19 cellular contexts compared by ENCODE assay signal in genomic region chr6:107246249-107246971, GRCh38.
"Had no signal": no experiment of that assay in that cellular context is flagged by ENCODE, and none has a peak within 500 bp of the region (broad histone marks: within the 10 kb centered on the region; RNA-seq: fewer than 3 reads in every experiment).

No MANE protein-coding gene starts in this region.

- H3K4me1 ChIP-seq: transverse colon had no signal

- ATAC-seq: activated CD8-positive, alpha-beta T cell treated with anti-CD3 and anti-CD28 coated beads, Interleukin-2, amount 10 ng/mL, durations not matched to agents 7 days and 5 days; activated T-cell treated with anti-CD3 and anti-CD28 coated beads, Interleukin-2, amount 50 U/mL, for 72 hours; stimulated activated memory B cell treated with anti-CD40 and anti-IgM and Interleukin-4, amounts not matched to agents 10 μg/mL and 1 μg/mL and 100 μg/mL, for 72 hours had no signal

- DNase-seq: activated CD4-positive, alpha-beta T cell treated with anti-CD3 and anti-CD28 coated beads, Interleukin-2, amount 10 ng/mL, durations not matched to agents 24 days and 14 days; activated CD4-positive, CD25-positive, alpha-beta regulatory T cell; activated CD8-positive, alpha-beta memory T cell treated with anti-CD3 and anti-CD28 coated beads, Interleukin-2, amount 50 U/mL, for 4 hours; activated CD8-positive, alpha-beta T cell treated with anti-CD3 and anti-CD28 coated beads, Interleukin-2, amount 10 ng/mL, durations not matched to agents 7 days and 5 days; activated gamma-delta T cell; activated T-cell treated with anti-CD3 and anti-CD28 coated beads, Interleukin-2, amount 50 U/mL, for 72 hours; brain microvascular endothelial cell; cortex of kidney; effector CD4-positive, alpha-beta T cell; glutamatergic neuron; naive B cell; ovary; stimulated activated CD4-positive, alpha-beta T cell treated with anti-CD3 and anti-CD28 coated beads, Interleukin-2, amount 100 ng/mL, for 48 hours; T-helper 2 cell; transverse colon had no signal

- H3K27me3 Mint-ChIP-seq: activated CD4-positive, alpha-beta T cell treated with anti-CD3 and anti-CD28 coated beads, Interleukin-2, amount 10 ng/mL, durations not matched to agents 24 days and 14 days; activated naive CD8-positive, alpha-beta T cell; naive B cell; stimulated activated memory B cell treated with anti-CD40 and anti-IgM and Interleukin-4, amounts not matched to agents 10 μg/mL and 1 μg/mL and 100 μg/mL, for 72 hours had no signal

- H3K4me1 Mint-ChIP-seq: activated CD4-positive, alpha-beta T cell treated with anti-CD3 and anti-CD28 coated beads, Interleukin-2, amount 10 ng/mL, durations not matched to agents 24 days and 14 days; neural progenitor cell had no signal

- H3K4me2 ChIP-seq: neural progenitor cell had no signal

- FAIRE-seq: TTC549 had no signal

- H3K4me3 ChIP-seq: neural progenitor cell, ovary, transverse colon had no signal

- H3K9me3 ChIP-seq: ovary, transverse colon had no signal

- H3K9me3 Mint-ChIP-seq: activated CD4-positive, alpha-beta T cell treated with anti-CD3 and anti-CD28 coated beads, Interleukin-2, amount 10 ng/mL, durations not matched to agents 24 days and 14 days; activated T-cell treated with anti-CD3 and anti-CD28 coated beads, Interleukin-2, amount 50 U/mL, for 72 hours; naive B cell; neural progenitor cell; stimulated activated memory B cell treated with anti-CD40 and anti-IgM and Interleukin-4, amounts not matched to agents 10 μg/mL and 1 μg/mL and 100 μg/mL, for 72 hours had no signal

- H3K27ac ChIP-seq: brain microvascular endothelial cell, neural progenitor cell, ovary, transverse colon had no signal

- H3K36me3 ChIP-seq: brain microvascular endothelial cell, neural progenitor cell, ovary, transverse colon had no signal

- H3K27me3 ChIP-seq: brain microvascular endothelial cell, neural progenitor cell, ovary, transverse colon had no signal

- H3K9ac ChIP-seq: neural progenitor cell had no signal

- H3K27ac Mint-ChIP-seq: activated CD4-positive, alpha-beta T cell treated with anti-CD3 and anti-CD28 coated beads, Interleukin-2, amount 10 ng/mL, durations not matched to agents 24 days and 14 days; activated CD8-positive, alpha-beta T cell treated with anti-CD3 and anti-CD28 coated beads, Interleukin-2, amount 10 ng/mL, durations not matched to agents 7 days and 5 days; activated naive CD8-positive, alpha-beta T cell; activated T-cell treated with anti-CD3 and anti-CD28 coated beads, Interleukin-2, amount 50 U/mL, for 72 hours; naive B cell; neural progenitor cell; stimulated activated memory B cell treated with anti-CD40 and anti-IgM and Interleukin-4, amounts not matched to agents 10 μg/mL and 1 μg/mL and 100 μg/mL, for 72 hours had no signal

- H3K4me3 Mint-ChIP-seq: activated CD4-positive, alpha-beta T cell treated with anti-CD3 and anti-CD28 coated beads, Interleukin-2, amount 10 ng/mL, durations not matched to agents 24 days and 14 days; activated CD8-positive, alpha-beta T cell treated with anti-CD3 and anti-CD28 coated beads, Interleukin-2, amount 10 ng/mL, durations not matched to agents 7 days and 5 days; activated naive CD8-positive, alpha-beta T cell; activated T-cell treated with anti-CD3 and anti-CD28 coated beads, Interleukin-2, amount 50 U/mL, for 72 hours; naive B cell; neural progenitor cell; stimulated activated memory B cell treated with anti-CD40 and anti-IgM and Interleukin-4, amounts not matched to agents 10 μg/mL and 1 μg/mL and 100 μg/mL, for 72 hours had no signal

- H3K36me3 Mint-ChIP-seq: naive B cell had no signal

- H2AFZ ChIP-seq: neural progenitor cell had no signal
